In genomic region chr4:153465922-153466636, GRCh38 we compare ENCODE assay signal across 8 cellular contexts. TPM values are rescaled to one million over a fixed set of nuclear protein-coding genes. Genes with fewer than 3 reads are reported as not detected.
DNase-seq lines count a peak whose midpoint lies in the region; ATAC-seq and TF ChIP-seq lines count a peak whose summit lies in the region.

Gene TMEM131L, plus strand, starts transcription at chr4:153466360. Its CDS starts 38 bp downstream, at chr4:153466398.

- peaks cover 16% of the 10 kb centered on the region for H3F3A ChIP-seq in PC-9 (ENCODE audit: insufficient read depth, low read depth)

- H3K9me2 ChIP-seq in PC-9 (ENCODE audit: insufficient read depth), result no peaks in the 10 kb centered on the region

- peaks cover 5% of the 10 kb centered on the region for H3K79me2 ChIP-seq in PC-9 (ENCODE audit: low read depth)

- peak within 1 kb of the TSS; percentile 87 for H3K4me3 ChIP-seq in PC-9
- H3K4me3 ChIP-seq in naive thymus-derived CD4-positive, alpha-beta T cell (ENCODE audit: low read length), result peak within 1 kb of the TSS; percentile 75

- TF ChIP-seq CTCF in GM20000 (IDR thresholded peaks at IDR 0.05; ENCODE audit: extremely low read depth, missing control alignments), result peak; percentile 13
- TF ChIP-seq CTCF in PC-9 (conservative IDR thresholded peaks at IDR 0.05), result no peak
- no peak for TF ChIP-seq CTCF in subcutaneous adipose tissue (IDR thresholded peaks at IDR 0.05; ENCODE audit: low read depth)

- no peaks in the 10 kb centered on the region for H3K36me3 ChIP-seq in PC-9 (ENCODE audit: low read depth)
- H3K36me3 ChIP-seq in naive thymus-derived CD4-positive, alpha-beta T cell (ENCODE audit: control insufficient read depth in 2 of 3, insufficient read depth in 3 of 3, low read length in 3 of 3), result peaks cover 0 to 12% (median 0%) of the 10 kb centered on the region in 3 experiments

- no peaks in the 10 kb centered on the region for H4K20me1 ChIP-seq in PC-9 (ENCODE audit: insufficient read depth)

- peak within 1 kb of the TSS; percentile 62 for H3K27ac ChIP-seq in PC-9
- H3K27ac ChIP-seq in naive thymus-derived CD4-positive, alpha-beta T cell (ENCODE audit: low read depth, low read length), result peak within 1 kb of the TSS; percentile 91

- no TSS peak for BruUV-seq in PC-9 (replicated peaks; lab: Mats Ljungman, UMichigan)

- CTCF ChIA-PET in PC-9 (lab: Charles Lee), result interaction anchor here (0.5 to 1.7 kb wide), 4 partner anchors 20 to 108 kb away, joined by 3 to 7 read pairs (median 6); no protein-coding TSS in a partner anchor
- CTCF ChIA-PET in naive thymus-derived CD4-positive, alpha-beta T cell (lab: Charles Lee), result interaction anchor here (0.9 to 3.4 kb wide), 11 partner anchors 8 to 120 kb away, joined by 3 to 35 read pairs (median 4); no protein-coding TSS in a partner anchor

- peak within 1 kb of the TSS; percentile 88 for H2AFZ ChIP-seq in PC-9

- H3K4me3 Mint-ChIP-seq in naive thymus-derived CD4-positive, alpha-beta T cell, result peak within 1 kb of the TSS; percentile 94 to 100 (median 96)

- H3K9me3 ChIP-seq in PC-9 (ENCODE audit: insufficient read depth, low read depth), result no peaks in the 10 kb centered on the region
- H3K9me3 ChIP-seq in naive thymus-derived CD4-positive, alpha-beta T cell (ENCODE audit: control insufficient read depth in 2 of 3, low read length in 3 of 3), result no peaks in the 10 kb centered on the region

- H3K9me3 Mint-ChIP-seq in naive thymus-derived CD4-positive, alpha-beta T cell, result no peaks in the 10 kb centered on the region

- H3K27me3 Mint-ChIP-seq in naive thymus-derived CD4-positive, alpha-beta T cell, result no peaks in the 10 kb centered on the region

- H3K27ac Mint-ChIP-seq in naive thymus-derived CD4-positive, alpha-beta T cell, result peak within 1 kb of the TSS; percentile 93 to 99 (median 98)

- peak; percentile 91 for ATAC-seq in naive thymus-derived CD4-positive, alpha-beta T cell

- H3K36me3 Mint-ChIP-seq in naive thymus-derived CD4-positive, alpha-beta T cell, result peaks cover 0 to 24% (median 8%) of the 10 kb centered on the region in 5 donors

- intact Hi-C loops in PC-9 (cut with micrococcal nuclease; ENCODE audit: unreplicated experiment), result loop anchor here (2.0 kb wide), 1 partner anchor 21 kb away; no protein-coding TSS in a partner anchor
- intact Hi-C loops in naive thymus-derived CD4-positive, alpha-beta T cell (cut with micrococcal nuclease), result loop anchor here (1.0 to 10.0 kb wide), 6 partner anchors 16 to 289 kb away; no protein-coding TSS in a partner anchor

- H3K4me2 ChIP-seq in PC-9, result peak within 1 kb of the TSS; percentile 96

- H3K27me3 ChIP-seq in PC-9 (ENCODE audit: insufficient read depth, low read depth), result no peaks in the 10 kb centered on the region
- H3K27me3 ChIP-seq in naive thymus-derived CD4-positive, alpha-beta T cell (ENCODE audit: control insufficient read depth in 2 of 2, insufficient read depth in 2 of 2, low read length in 2 of 2), result no peaks in the 10 kb centered on the region

- POLR2A ChIA-PET in PC-9 (lab: Charles Lee; ENCODE audit: unreplicated experiment), result interaction anchor here (0.6 kb wide), 2 partner anchors 39 to 242 kb away, joined by 4 to 5 read pairs; no protein-coding TSS in a partner anchor
- POLR2A ChIA-PET in naive thymus-derived CD4-positive, alpha-beta T cell (lab: Charles Lee), result interaction anchor here (0.6 to 10.5 kb wide), 30 partner anchors 9 to 351 kb away, joined by 3 to 122 read pairs (median 7); partner anchors contain the start of gene MND1

- peaks cover 27% of the 10 kb centered on the region for H3K4me1 ChIP-seq in PC-9 (replicated peaks; ENCODE audit: insufficient read depth)
- H3K4me1 ChIP-seq in naive thymus-derived CD4-positive, alpha-beta T cell (ENCODE audit: control insufficient read depth in 2 of 2, insufficient read depth in 2 of 2, low read length in 2 of 2), result peaks cover 26 to 30% of the 10 kb centered on the region in 2 donors

- peaks cover 30 to 59% (median 42%) of the 10 kb centered on the region in 7 donors for H3K4me1 Mint-ChIP-seq in naive thymus-derived CD4-positive, alpha-beta T cell

- DNase-seq in CMK (ENCODE audit: low read depth) (peak; percentile 76), GM20000 (ENCODE audit: low spot score) (peak; percentile 94), HT1080 (ENCODE audit: low read depth) (peak; percentile 63), PC-9 (peak in 1 of 2 experiments; percentile 46), fibroblast of gingiva (ENCODE audit: low read depth) (peak; percentile 65)
- peak; percentile 65 to 77 for DNase-seq in activated T-cell treated with anti-CD3 and anti-CD28 coated beads, Interleukin-2, amount 50 U/mL, for 48 hours
- peak; percentile 63 to 77 (median 69) for DNase-seq in naive thymus-derived CD4-positive, alpha-beta T cell

RNA-seq across cellular contexts. Expression of gene TMEM131L, which starts in this region (rescaled TPM):
- total RNA-seq in HT1080 (2014; rRNA removed; shearing (Covaris generic)), result 9.9 and 10.0 TPM in 2 replicates
- polyA plus RNA-seq in HT1080 (2015; cell fraction: cytosol; rRNA removed), result 3.6 and 5.1 TPM in 2 replicates
- polyA plus RNA-seq in HT1080 (2015; cell fraction: nucleus; rRNA removed), result 18.0 and 19.0 TPM in 2 replicates
- total RNA-seq in PC-9 (2021) (3.8 and 6.0 TPM in 2 replicates), subcutaneous adipose tissue (10 to 100 TPM; 24.7 to 43.5 (median 34.3) TPM)
- total RNA-seq in naive thymus-derived CD4-positive, alpha-beta T cell, result 100 to 1,000 TPM in 2 of 5 experiments, 10 to 100 TPM in 3; 45.8 to 111 (median 97.7) TPM
- 10 to 100 TPM; 45.7 to 59.9 TPM for polyA plus RNA-seq in naive thymus-derived CD4-positive, alpha-beta T cell
